Comparison of ENCODE assay signal across 8 cellular contexts in genomic region chr10:109852004-109852717, GRCh38.
DNase-seq lines count a peak whose midpoint lies in the region; ATAC-seq and TF ChIP-seq lines count a peak whose summit lies in the region.

No MANE protein-coding gene starts in this region.

- intact Hi-C loops in ovary (cut with DNase I) (no loop called here), tibial artery (cut with DNase I; ENCODE audit: low total_unique reads) (no loop called here)

- peak; percentile 90 for TF ChIP-seq CTCF in RWPE2 (IDR thresholded peaks at IDR 0.05; ENCODE audit: poor library complexity, severe bottlenecking)
- peak; percentile 64 to 72 (median 71) for TF ChIP-seq CTCF in ovary (IDR thresholded peaks at IDR 0.05)
- peak; percentile 78 to 91 for TF ChIP-seq CTCF in tibial artery (IDR thresholded peaks at IDR 0.05)

- H3K27me3 ChIP-seq in RWPE2 (ENCODE audit: insufficient read depth, poor library complexity, severe bottlenecking), result no peaks in the 10 kb centered on the region
- H3K27me3 ChIP-seq in ovary, result no peaks in the 10 kb centered on the region
- no peaks in the 10 kb centered on the region for H3K27me3 ChIP-seq in tibial artery

- peak; percentile 73 for DNase-seq in EH (ENCODE audit: low read depth)
- peak; percentile 76 for DNase-seq in KBM-7
- DNase-seq in RWPE2 (ENCODE audit: low spot score), result peak; percentile 63
- DNase-seq in activated effector memory CD4-positive, alpha-beta T cell treated with Interleukin-2 at 50 U/mL for 16 hours, result peak; percentile 55
- peak; percentile 62 for DNase-seq in foreskin melanocyte
- DNase-seq in ovary, result peak; percentile 67 to 84 (median 81)
- DNase-seq in tibial artery, result peak; percentile 71 to 80

- no peak overlapping the region for H3K27ac ChIP-seq in RWPE2 (ENCODE audit: poor library complexity, severe bottlenecking)
- H3K27ac ChIP-seq in ovary, result no peak overlapping the region
- no peak overlapping the region for H3K27ac ChIP-seq in tibial artery

- no peak overlapping the region for H3K4me3 ChIP-seq in RWPE2 (ENCODE audit: severe bottlenecking)
- H3K4me3 ChIP-seq in ovary, result no peak overlapping the region
- no peak overlapping the region for H3K4me3 ChIP-seq in tibial artery

- H3K36me3 ChIP-seq in RWPE2 (ENCODE audit: low read depth) (no peaks in the 10 kb centered on the region), ovary (no peaks in the 10 kb centered on the region), tibial artery (no peaks in the 10 kb centered on the region)

- in situ Hi-C loops in KBM-7 (cut with MboI; ENCODE audit: low pct_unique_long_range_greater_than_20kb, low sequenced_read_pairs), result no loop called here

- H3K4me1 ChIP-seq in RWPE2 (ENCODE audit: insufficient read depth, poor library complexity, severe bottlenecking), result no peaks in the 10 kb centered on the region
- H3K4me1 ChIP-seq in ovary (ENCODE audit: insufficient read depth), result peaks cover 1% of the 10 kb centered on the region
- H3K4me1 ChIP-seq in tibial artery, result peaks cover 0 to 6% (median 5%) of the 10 kb centered on the region in 4 donors

- ATAC-seq in GM21717 (IDR thresholded peaks at IDR 0.05; ENCODE audit: unreplicated experiment) (peak; percentile 98), RWPE2 (ENCODE audit: low read depth) (peak; percentile 88)

- no peak for TF ChIP-seq EP300 in ovary (IDR thresholded peaks at IDR 0.05)

- H3K9me3 ChIP-seq in RWPE2 (ENCODE audit: severe bottlenecking) (no peaks in the 10 kb centered on the region), ovary (no peaks in the 10 kb centered on the region), tibial artery (no peaks in the 10 kb centered on the region)

- WGBS in ovary, 3 donors, result 22 to 29% (median 25%) methylated on average over 15 of the region's 15 CpGs

- no peak for TF ChIP-seq POLR2A in ovary (IDR thresholded peaks at IDR 0.05)
